9 cellular contexts compared by ENCODE assay signal in the genomic region with DNA sequence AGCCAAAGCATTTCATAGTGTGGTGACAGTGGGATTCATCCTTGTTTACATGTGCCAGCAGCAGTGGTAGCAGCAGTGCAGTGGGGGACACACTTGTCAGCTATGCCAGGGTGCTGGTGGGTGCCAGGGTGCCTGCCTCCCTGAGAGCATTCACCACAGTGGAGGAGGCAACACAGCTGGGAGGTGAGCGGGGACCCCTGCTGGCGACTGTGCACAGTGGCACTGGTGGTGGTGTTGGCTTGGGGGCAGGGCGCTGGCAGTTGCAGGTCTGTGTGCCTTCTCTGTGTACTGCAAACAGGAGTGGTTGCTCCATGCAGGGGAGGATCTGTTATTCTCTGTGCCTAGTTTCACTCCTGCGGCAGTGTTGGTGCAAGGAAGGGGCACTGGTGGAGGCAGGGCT. TPM values are rescaled to one million over a fixed set of nuclear protein-coding genes. Genes with fewer than 3 reads are reported as not detected.
A peak's percentile ranks its signal among the peaks of the same experiment; 100 is the strongest.
DNase-seq lines count a peak whose midpoint lies in the region; ATAC-seq and TF ChIP-seq lines count a peak whose summit lies in the region.
"Had no signal": no experiment of that assay in that cellular context is flagged by ENCODE, and none has a peak within 500 bp of the region (broad histone marks: within the 10 kb centered on the region; RNA-seq: fewer than 3 reads in every experiment).

No MANE protein-coding gene starts in this region.

- POLR2A ChIA-PET in PC-3 (lab: Charles Lee; ENCODE audit: unreplicated experiment) = no interaction called here

- intact Hi-C loops in PC-3 (cut with micrococcal nuclease) = no loop called here
- intact Hi-C loops in body of pancreas (cut with DNase I) = no loop called here

- H3K4me3 ChIP-seq in PC-3 (ENCODE audit: low read length) = no peak overlapping the region
- no peak overlapping the region for H3K4me3 ChIP-seq in body of pancreas

- H3K4me1 ChIP-seq in PC-3 (ENCODE audit: insufficient read depth, low read length) (no peaks in the 10 kb centered on the region), body of pancreas (no peaks in the 10 kb centered on the region)

- no peaks in the 10 kb centered on the region for H3F3A ChIP-seq in PC-3 (ENCODE audit: low read length, unreplicated experiment)

- WGBS in body of pancreas, 2 donors = 90 to 100% methylated on average over 2 of the region's 4 CpGs

- no TSS peak for BruUV-seq in PC-3 (replicated peaks; lab: Mats Ljungman, UMichigan)

- TF ChIP-seq POLR2A in body of pancreas (IDR thresholded peaks at IDR 0.05) = no peak

- no peaks in the 10 kb centered on the region; the same call in 1 of the 2 replicates for H3K36me3 ChIP-seq in PC-3 (ENCODE audit: low read depth, low read length)
- H3K36me3 ChIP-seq in body of pancreas (replicated peaks in 1 of 2; ENCODE audit: insufficient read depth in 1 of 2, low read depth in 2 of 2) = no peaks in the 10 kb centered on the region

- H3K27me3 ChIP-seq in PC-3 (ENCODE audit: low read length) (no peaks in the 10 kb centered on the region), body of pancreas (no peaks in the 10 kb centered on the region)

- CTCF ChIA-PET in PC-3 (lab: Charles Lee) = no interaction called here

- no peak overlapping the region for H3K9ac ChIP-seq in PC-3 (ENCODE audit: low read length)

- H3K79me2 ChIP-seq in PC-3 (ENCODE audit: low read length) = no peaks in the 10 kb centered on the region

- no peaks in the 10 kb centered on the region for H3K9me2 ChIP-seq in PC-3 (replicated peaks; ENCODE audit: low read length)

- TF ChIP-seq CTCF in PC-3 (conservative IDR thresholded peaks at IDR 0.05; ENCODE audit: low read depth, low read length) (peak; percentile 41; the same call in 1 of the 2 replicates), body of pancreas (IDR thresholded peaks at IDR 0.05) (no peak)

- ATAC-seq in PC-3 = peak; percentile 20; the same call in 1 of the 2 replicates
- ATAC-seq in HG02798 (IDR thresholded peaks at IDR 0.05; ENCODE audit: poor library complexity, unreplicated experiment) = no peak
- ATAC-seq in body of pancreas = no peak

- H4K20me1 ChIP-seq in PC-3 (ENCODE audit: low read length) = no peaks in the 10 kb centered on the region

- no peak overlapping the region for H3K4me2 ChIP-seq in PC-3 (ENCODE audit: low read length)

- no peak overlapping the region for H3K27ac ChIP-seq in PC-3 (ENCODE audit: low read length)
- H3K27ac ChIP-seq in body of pancreas = no peak overlapping the region

- no peaks in the 10 kb centered on the region for H3K9me3 ChIP-seq in PC-3 (ENCODE audit: low read length)
- H3K9me3 ChIP-seq in body of pancreas = peaks cover 0 to 5% (median 0%) of the 10 kb centered on the region in 3 donors

- no peak overlapping the region for H2AFZ ChIP-seq in PC-3 (ENCODE audit: low read length)

- DNase-seq in stimulated activated CD4-positive, alpha-beta T cell treated with anti-CD3 and anti-CD28 coated beads, Interleukin-1b, Interleukin-23, amount 100 ng/mL, for 48 hours = peak; percentile 19
- no peak for DNase-seq in stimulated activated CD4-positive, alpha-beta T cell treated with anti-CD3 and anti-CD28 coated beads, Interleukin-12 subunit alpha, Interleukin-12 subunit beta, amount 100 ng/mL, for 4 hours
- DNase-seq in PC-3 (no peak), germinal center (ENCODE audit: low spot score) (peak; percentile 14), mucosa of gallbladder (ENCODE audit: low spot score) (no peak), NCI-H345 (lab: John Stamatoyannopoulos, UW) (no peak), body of pancreas (no peak)
- DNase-seq: T-helper 1 cell had no signal

RNA-seq across cellular contexts. Expression of gene CEP63, which starts 41.2 kb away (rescaled TPM):
- total RNA-seq in PC-3 (2014; rRNA removed) (15.4 and 38.1 TPM in 2 replicates), mucosa of gallbladder (17.3 TPM), body of pancreas (10 to 100 TPM; 19.2 to 30.0 TPM)

RNA-seq across cellular contexts. Expression of gene ANAPC13, which starts 41.3 kb away (rescaled TPM):
- total RNA-seq in PC-3 (2014; rRNA removed) (19.3 and 21.0 TPM in 2 replicates), mucosa of gallbladder (53.6 TPM), body of pancreas (10 to 100 TPM; 21.3 to 36.3 TPM)

Comparison
In these comparisons a context has a peak if more than half of its experiments do, and no peak if none do; other contexts are left out.
1. DNase-seq: peak in stimulated activated CD4-positive, alpha-beta T cell treated with anti-CD3 and anti-CD28 coated beads, Interleukin-1b, Interleukin-23, amount 100 ng/mL, for 48 hours (single experiment) and germinal center (single experiment); none in stimulated activated CD4-positive, alpha-beta T cell treated with anti-CD3 and anti-CD28 coated beads, Interleukin-12 subunit alpha, Interleukin-12 subunit beta, amount 100 ng/mL, for 4 hours (single experiment), PC-3 (single experiment), mucosa of gallbladder (single experiment), NCI-H345 (single experiment) and body of pancreas (0 of 4).